Comparison of ENCODE assay signal across 15 cellular contexts in genomic region chr5:179314606-179315355, GRCh38. TPM values are rescaled to one million over a fixed set of nuclear protein-coding genes. Genes with fewer than 3 reads are reported as not detected.
DNase-seq lines count a peak whose midpoint lies in the region; ATAC-seq and TF ChIP-seq lines count a peak whose summit lies in the region.
"Had no signal": no experiment of that assay in that cellular context is flagged by ENCODE, and none has a peak within 500 bp of the region (broad histone marks: within the 10 kb centered on the region; RNA-seq: fewer than 3 reads in every experiment).

No MANE protein-coding gene starts in this region.

- H3K9me3 ChIP-seq in neural progenitor cell (ENCODE audit: low read depth) (no peaks in the 10 kb centered on the region), uterus (no peaks in the 10 kb centered on the region)

- peak overlapping the region; percentile 91 for H3K27ac Mint-ChIP-seq in neural progenitor cell
- H3K27ac Mint-ChIP-seq: activated T-helper 2 cell treated with anti-CD3 and anti-CD28 coated beads, Interferon-gamma antibody, Interleukin-2, Interleukin-4, amounts not matched to agents 10 μg/mL and 5 μg/mL and 100 μg/mL, durations not matched to agents 14 hours and 24 hours and 36 hours; memory B cell had no signal

- no peaks in the 10 kb centered on the region for H3K79me2 ChIP-seq in neural progenitor cell (ENCODE audit: low read depth)

- no peak overlapping the region for H3K9ac ChIP-seq in neural progenitor cell

- no peak overlapping the region for H3K4me2 ChIP-seq in neural progenitor cell

- TF ChIP-seq POLR2A in uterus (IDR thresholded peaks at IDR 0.05) = no peak

- ATAC-seq in Right ventricle myocardium inferior (peak; percentile 45), HG02610 (IDR thresholded peaks at IDR 0.05; ENCODE audit: unreplicated experiment) (no peak)
- ATAC-seq: HCT116 had no signal

- H3K27me3 ChIP-seq in neural progenitor cell (no peaks in the 10 kb centered on the region), uterus (no peaks in the 10 kb centered on the region)

- no peak overlapping the region for H2AFZ ChIP-seq in neural progenitor cell (replicated peaks)

- intact Hi-C loops in Right ventricle myocardium inferior (cut with DNase I) (no loop called here), uterus (cut with DNase I; ENCODE audit: low total_unique reads) (no loop called here)

- no peak overlapping the region for H3K4me3 Mint-ChIP-seq in neural progenitor cell
- H3K4me3 Mint-ChIP-seq: memory B cell had no signal

- DNase-seq in DMS 273 (lab: John Stamatoyannopoulos, UW; ENCODE audit: unreplicated experiment) = peak; percentile 35
- no peak for DNase-seq in DMS 273 treated with DMSO at 0.1 percent for 48 hours (lab: John Stamatoyannopoulos, UW)
- DNase-seq in Right ventricle myocardium inferior (ENCODE audit: missing footprints) = peak; percentile 68
- no peak for DNase-seq in neural progenitor cell (ENCODE audit: low spot score)
- DNase-seq in uterus = peak in 1 of 2 donors; percentile 71
- DNase-seq in foreskin fibroblast = no peak
- DNase-seq in SHP77 (lab: John Stamatoyannopoulos, UW) = no peak
- DNase-seq: activated CD4-positive, alpha-beta T cell treated with anti-CD3 and anti-CD28 coated beads, Interleukin-2, amount 50 U/mL, for 48 hours; NCI-H2029 had no signal

- no peaks in the 10 kb centered on the region for H4K20me1 ChIP-seq in neural progenitor cell (ENCODE audit: low read depth)

- H3K27ac ChIP-seq in neural progenitor cell (no peak overlapping the region), uterus (peak overlapping the region; percentile 79 to 84)
- H3K27ac ChIP-seq: 22Rv1 had no signal

- peaks cover 33% of the 10 kb centered on the region for H3K4me1 Mint-ChIP-seq in neural progenitor cell
- H3K4me1 Mint-ChIP-seq: memory B cell had no signal

- no peak for TF ChIP-seq CTCF in neural progenitor cell (IDR thresholded peaks at IDR 0.05)
- TF ChIP-seq CTCF in uterus (IDR thresholded peaks at IDR 0.05) = no peak
- no peak for TF ChIP-seq CTCF in foreskin fibroblast (IDR thresholded peaks at IDR 0.05; ENCODE audit: low read depth, low read length)

- peaks cover 11% of the 10 kb centered on the region for H3K27me3 Mint-ChIP-seq in neural progenitor cell (ENCODE audit: insufficient read depth, low read depth)

- H3K4me3 ChIP-seq in neural progenitor cell (no peak overlapping the region), uterus (no peak overlapping the region), foreskin fibroblast (ENCODE audit: low read depth in 1 of 2, low read length in 2 of 2) (no peak overlapping the region)

- peaks cover 6% of the 10 kb centered on the region for H3K9me3 Mint-ChIP-seq in neural progenitor cell
- H3K9me3 Mint-ChIP-seq: activated T-helper 2 cell treated with anti-CD3 and anti-CD28 coated beads, Interferon-gamma antibody, Interleukin-2, Interleukin-4, amounts not matched to agents 10 μg/mL and 5 μg/mL and 100 μg/mL, durations not matched to agents 14 hours and 24 hours and 36 hours had no signal

- peaks cover 13% of the 10 kb centered on the region for H3F3A ChIP-seq in neural progenitor cell (ENCODE audit: low read depth)

- H3K36me3 ChIP-seq in neural progenitor cell (no peaks in the 10 kb centered on the region), uterus (no peaks in the 10 kb centered on the region)

- peaks cover 2% of the 10 kb centered on the region for H3K36me3 Mint-ChIP-seq in neural progenitor cell

- peaks cover 19% of the 10 kb centered on the region for H3K4me1 ChIP-seq in neural progenitor cell
- H3K4me1 ChIP-seq in uterus = peaks cover 0 to 9% of the 10 kb centered on the region in 2 donors

RNA-seq across cellular contexts. Expression of gene ADAMTS2, which starts 30.5 kb away (rescaled TPM):
- total RNA-seq in Right ventricle myocardium inferior (3.7 TPM), neural progenitor cell (ENCODE audit: low replicate concordance) (1.2 and 3.0 TPM in 2 replicates), uterus (10 to 100 TPM in 3 of 4 donors, 1 to 10 TPM in 1; 4.1 to 97.1 (median 40.3) TPM)
- total RNA-seq: activated T-helper 2 cell treated with anti-CD3 and anti-CD28 coated beads, Interferon-gamma antibody, Interleukin-2, Interleukin-4, amounts not matched to agents 10 μg/mL and 5 μg/mL and 100 μg/mL, durations not matched to agents 14 hours and 24 hours and 36 hours; endothelial cell of umbilical vein had no signal

Comparison
In these comparisons a context has a peak if more than half of its experiments do, and no peak if none do; other contexts are left out.
1. DNase-seq: peak in DMS 273 (single experiment) and Right ventricle myocardium inferior (single experiment); none in DMS 273 treated with DMSO at 0.1 percent for 48 hours (single experiment), neural progenitor cell (single experiment), foreskin fibroblast (0 of 2) and SHP77 (0 of 2).